In the genomic region with DNA sequence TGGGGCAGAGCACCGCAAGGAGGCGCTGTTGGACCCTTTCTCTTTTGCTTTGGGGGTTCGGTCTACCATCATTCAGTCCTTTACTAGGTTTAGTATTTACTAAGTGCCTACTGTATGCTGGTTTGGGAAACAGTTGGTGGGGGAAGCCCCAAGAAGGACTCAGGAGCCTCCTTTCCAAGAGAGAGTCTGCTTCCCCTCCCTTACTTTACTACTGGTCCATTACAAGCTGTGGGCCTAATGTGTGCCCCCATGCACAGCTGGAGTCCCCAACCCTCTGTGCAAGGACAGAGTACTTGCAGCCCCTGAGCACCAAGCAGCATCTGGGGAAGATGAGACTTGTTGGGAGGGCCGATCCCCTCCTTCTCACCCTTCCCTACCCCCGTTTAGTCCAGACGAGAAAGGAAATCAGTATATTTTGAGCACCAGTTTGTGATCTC, we compare ENCODE assay signal across 8 cellular contexts. TPM values are rescaled to one million over a fixed set of nuclear protein-coding genes. Genes with fewer than 3 reads are reported as not detected.
A peak's percentile ranks its signal among the peaks of the same experiment; 100 is the strongest.
DNase-seq lines count a peak whose midpoint lies in the region; ATAC-seq and TF ChIP-seq lines count a peak whose summit lies in the region.

No MANE protein-coding gene starts in this region.

- peak overlapping the region; percentile 93 for H3K27ac ChIP-seq in vagina

- intact Hi-C loops in vagina (cut with DNase I) = loop anchor here (2.0 kb wide), 1 partner anchor 70 kb away; no protein-coding TSS in a partner anchor

- DNase-seq in GM12865 (ENCODE audit: low read depth) (peak; percentile 87), HCEC 1CT (peak; percentile 73), NCI-H1417 treated with DMSO at 0.1 percent for 48 hours (lab: John Stamatoyannopoulos, UW) (peak; percentile 16), fibroblast of mammary gland (ENCODE audit: low read depth) (peak; percentile 80), osteocyte (ENCODE audit: extremely low spot score, unreplicated experiment) (no peak), vagina (ENCODE audit: extremely low spot score in 2 of 2) (no peak)
- peak; percentile 60 for DNase-seq in activated CD8-positive, alpha-beta memory T cell treated with anti-CD3 and anti-CD28 coated beads, Interleukin-2, amount 50 U/mL, for 1 hour (ENCODE audit: extremely low read depth)

- TF ChIP-seq CTCF in GM12865 (IDR thresholded peaks at IDR 0.05; ENCODE audit: insufficient read depth, low read depth, low read length, missing control alignments) (peak; percentile 97), fibroblast of mammary gland (conservative IDR thresholded peaks at IDR 0.05; ENCODE audit: control insufficient read depth, insufficient read depth, low read depth, low read length) (peak; percentile 90), osteocyte (IDR thresholded peaks at IDR 0.05) (no peak), vagina (IDR thresholded peaks at IDR 0.05) (peak in 2 of 3 experiments; percentile 90 to 91)

- peak overlapping the region; percentile 97 for H3K4me3 Mint-ChIP-seq in osteocyte (ENCODE audit: unreplicated experiment)

- H3K9me3 ChIP-seq in vagina = no peaks in the 10 kb centered on the region

- H3K9me3 Mint-ChIP-seq in osteocyte (ENCODE audit: unreplicated experiment) = no peaks in the 10 kb centered on the region

- no peaks in the 10 kb centered on the region for H3K27me3 ChIP-seq in vagina

- TF ChIP-seq POLR2A in vagina (IDR thresholded peaks at IDR 0.05) = no peak

- H3K4me1 Mint-ChIP-seq in osteocyte (ENCODE audit: unreplicated experiment) = peaks cover 26% of the 10 kb centered on the region

- no peaks in the 10 kb centered on the region for H3K36me3 Mint-ChIP-seq in osteocyte (ENCODE audit: unreplicated experiment)

- no peaks in the 10 kb centered on the region for H3K27me3 Mint-ChIP-seq in osteocyte (ENCODE audit: unreplicated experiment)

- H3K27ac Mint-ChIP-seq in osteocyte (ENCODE audit: unreplicated experiment) = peak overlapping the region; percentile 89

- peaks cover 31% of the 10 kb centered on the region for H3K4me1 ChIP-seq in vagina

- ATAC-seq in HG03045 (IDR thresholded peaks at IDR 0.05; ENCODE audit: unreplicated experiment) = no peak

- H3K36me3 ChIP-seq in vagina = no peaks in the 10 kb centered on the region

- peak overlapping the region; percentile 88 for H3K4me3 ChIP-seq in GM12865 (ENCODE audit: low read depth, low read length)
- H3K4me3 ChIP-seq in fibroblast of mammary gland (ENCODE audit: control insufficient read depth, low read depth, low read length) = peak overlapping the region; percentile 81
- H3K4me3 ChIP-seq in vagina = peak overlapping the region; percentile 69 to 83

RNA-seq across cellular contexts. Expression of a gene that starts 0.9 kb away (rescaled TPM):
- total RNA-seq in osteocyte = 58.9 and 62.5 TPM in 2 replicates
- total RNA-seq in vagina = 48.1 TPM

RNA-seq across cellular contexts. Expression of a gene that starts 29.1 kb away (rescaled TPM):
- 19.9 and 21.9 TPM in 2 replicates for total RNA-seq in osteocyte
- total RNA-seq in vagina = 779 TPM

RNA-seq across cellular contexts. Expression of a gene that starts 31.0 kb away (rescaled TPM):
- not detected in 2 replicates for total RNA-seq in osteocyte
- total RNA-seq in vagina = not detected

RNA-seq across cellular contexts. Expression of a gene that starts 37.8 kb away (rescaled TPM):
- total RNA-seq in osteocyte = 47.3 and 54.5 TPM in 2 replicates
- total RNA-seq in vagina = 45.2 TPM

RNA-seq across cellular contexts. Expression of a gene that starts 52.8 kb away (rescaled TPM):
- 14.3 and 16.2 TPM in 2 replicates for total RNA-seq in osteocyte
- 22.6 TPM for total RNA-seq in vagina

Comparison
In these comparisons a context has a peak if more than half of its experiments do, and no peak if none do; other contexts are left out.
1. DNase-seq: peak in GM12865 (single experiment), HCEC 1CT (single experiment), NCI-H1417 treated with DMSO at 0.1 percent for 48 hours (single experiment), activated CD8-positive, alpha-beta memory T cell treated with anti-CD3 and anti-CD28 coated beads, Interleukin-2, amount 50 U/mL, for 1 hour (single experiment) and fibroblast of mammary gland (single experiment); none in osteocyte (single experiment) and vagina (0 of 2).
2. RNA of a gene that starts 29.1 kb away (total RNA-seq): 779 TPM in vagina (single experiment); 19.9 to 21.9 TPM in osteocyte; every median in the first group is over 10 times any median in the second.
3. Peak in every context shown above with its lines, with median percentiles within 50 percentile points of each other: H3K4me3 ChIP-seq.